In genomic region chr7:143012409-143012808, GRCh38 we compare ENCODE assay signal across 20 cellular contexts. TPM values are rescaled to one million over a fixed set of nuclear protein-coding genes. Genes with fewer than 3 reads are reported as not detected.
DNase-seq lines count a peak whose midpoint lies in the region; ATAC-seq and TF ChIP-seq lines count a peak whose summit lies in the region.
"Had no signal": no experiment of that assay in that cellular context is flagged by ENCODE, and none has a peak within 500 bp of the region (broad histone marks: within the 10 kb centered on the region; RNA-seq: fewer than 3 reads in every experiment).

No MANE protein-coding gene starts in this region.

- H3K9ac ChIP-seq in GM23248 = no peak overlapping the region
- H3K9ac ChIP-seq: BLaER1 had no signal

- ATAC-seq in memory B cell (ENCODE audit: low read depth) = no peak
- ATAC-seq in stimulated activated naive B cell treated with anti-CD40 and anti-IgM and Interleukin-4, amounts not matched to agents 10 μg/mL and 1 μg/mL and 100 μg/mL, for 72 hours (replicated peaks) = peak; percentile 48 to 54
- ATAC-seq in HG03025 (IDR thresholded peaks at IDR 0.05; ENCODE audit: low FRiP score, unreplicated experiment) = no peak
- ATAC-seq in GM18505 (IDR thresholded peaks at IDR 0.05; ENCODE audit: unreplicated experiment) = no peak
- no peak for ATAC-seq in body of pancreas

- H3K4me1 ChIP-seq in GM23248 (ENCODE audit: insufficient read depth) = peaks cover 34% of the 10 kb centered on the region
- no peaks in the 10 kb centered on the region for H3K4me1 ChIP-seq in body of pancreas
- H3K4me1 ChIP-seq: HAP-1 had no signal

- H3K27ac Mint-ChIP-seq in memory B cell = peak overlapping the region; percentile 51
- H3K27ac Mint-ChIP-seq in stimulated activated naive B cell treated with anti-CD40 and anti-IgM and Interleukin-4, amounts not matched to agents 10 μg/mL and 1 μg/mL and 100 μg/mL, for 72 hours = no peak overlapping the region
- H3K27ac Mint-ChIP-seq: CD4-positive, alpha-beta memory T cell had no signal

- H3K27me3 Mint-ChIP-seq in memory B cell = peaks cover 1% of the 10 kb centered on the region
- peaks cover 0 to 3% of the 10 kb centered on the region in 2 donors for H3K27me3 Mint-ChIP-seq in stimulated activated naive B cell treated with anti-CD40 and anti-IgM and Interleukin-4, amounts not matched to agents 10 μg/mL and 1 μg/mL and 100 μg/mL, for 72 hours

- 90 to 93% methylated on average over 4 of the region's 4 CpGs for WGBS in GM23248 (ENCODE audit: low coverage in 1 of 2, low lambda C conversion rate in 2 of 2, missing lambda C conversion rate in 2 of 2), 2 experiments
- WGBS in body of pancreas, 2 donors = 94% methylated on average over 4 of the region's 4 CpGs

- H3K4me1 Mint-ChIP-seq in memory B cell = peaks cover 65% of the 10 kb centered on the region
- H3K4me1 Mint-ChIP-seq in stimulated activated naive B cell treated with anti-CD40 and anti-IgM and Interleukin-4, amounts not matched to agents 10 μg/mL and 1 μg/mL and 100 μg/mL, for 72 hours = peaks cover 67 to 96% of the 10 kb centered on the region in 2 donors

- H3K9me2 ChIP-seq in GM23248 (ENCODE audit: insufficient read depth) = no peaks in the 10 kb centered on the region

- H3K36me3 ChIP-seq in GM23248 (ENCODE audit: low read depth) = no peaks in the 10 kb centered on the region
- no peaks in the 10 kb centered on the region for H3K36me3 ChIP-seq in body of pancreas (replicated peaks in 1 of 2; ENCODE audit: insufficient read depth in 1 of 2, low read depth in 2 of 2)
- H3K36me3 ChIP-seq: BLaER1, HAP-1 had no signal

- no peak for TF ChIP-seq CTCF in body of pancreas (IDR thresholded peaks at IDR 0.05)

- H3K9me3 Mint-ChIP-seq in memory B cell = peaks cover 2% of the 10 kb centered on the region
- peaks cover 2 to 4% of the 10 kb centered on the region in 2 donors for H3K9me3 Mint-ChIP-seq in stimulated activated naive B cell treated with anti-CD40 and anti-IgM and Interleukin-4, amounts not matched to agents 10 μg/mL and 1 μg/mL and 100 μg/mL, for 72 hours

- DNase-seq in GM23248 = peak; percentile 8
- no peak for DNase-seq in memory B cell (ENCODE audit: low spot score in 2 of 2)
- DNase-seq in stimulated activated naive B cell treated with anti-CD40 and anti-IgM and Interleukin-4, amounts not matched to agents 10 μg/mL and 1 μg/mL and 100 μg/mL, for 72 hours = no peak
- DNase-seq in body of pancreas = no peak
- no peak for DNase-seq in NCI-H526 (lab: John Stamatoyannopoulos, UW)
- DNase-seq: CD4-positive, alpha-beta memory T cell; DMS153; GF-D8; MV-4-11; NCI-H1417; NCI-H187 treated with DMSO at 0.1 percent for 48 hours; NCI-H2227 treated with DMSO at 0.1 percent for 48 hours; NCI-H510A treated with DMSO at 0.1 percent for 48 hours; SHP77 treated with DMSO at 0.1 percent for 48 hours had no signal

- peaks cover 23% of the 10 kb centered on the region for H3F3A ChIP-seq in GM23248 (ENCODE audit: insufficient read depth)

- intact Hi-C loops in body of pancreas (cut with DNase I) = no loop called here

- H4K20me1 ChIP-seq in GM23248 (ENCODE audit: insufficient read depth) = no peaks in the 10 kb centered on the region
- H4K20me1 ChIP-seq: BLaER1 had no signal

- TF ChIP-seq POLR2A in GM18505 (IDR thresholded peaks at IDR 0.05; ENCODE audit: borderline replicate concordance, extremely low read depth, insufficient read depth, insufficient read length) (no peak), body of pancreas (IDR thresholded peaks at IDR 0.05) (no peak)

- no peak overlapping the region for H3K27ac ChIP-seq in GM23248
- H3K27ac ChIP-seq in angular gyrus (ENCODE audit: low read depth, low read length) = peak overlapping the region; percentile 79
- no peak overlapping the region for H3K27ac ChIP-seq in body of pancreas
- H3K27ac ChIP-seq: BLaER1 had no signal

- H3K36me3 Mint-ChIP-seq in memory B cell = peaks cover 2% of the 10 kb centered on the region
- H3K36me3 Mint-ChIP-seq in stimulated activated naive B cell treated with anti-CD40 and anti-IgM and Interleukin-4, amounts not matched to agents 10 μg/mL and 1 μg/mL and 100 μg/mL, for 72 hours = peaks cover 2 to 3% of the 10 kb centered on the region in 2 donors
- H3K36me3 Mint-ChIP-seq: CD4-positive, alpha-beta memory T cell had no signal

- no peak overlapping the region for H2AFZ ChIP-seq in GM23248

- H3K27me3 ChIP-seq in GM23248 (replicated peaks; ENCODE audit: insufficient read depth) = no peaks in the 10 kb centered on the region
- no peaks in the 10 kb centered on the region for H3K27me3 ChIP-seq in body of pancreas
- H3K27me3 ChIP-seq: BLaER1 had no signal

- H3K4me2 ChIP-seq in GM23248 (ENCODE audit: unreplicated experiment) = no peak overlapping the region
- H3K4me2 ChIP-seq: BLaER1 had no signal

- no peaks in the 10 kb centered on the region for H3K79me2 ChIP-seq in GM23248 (ENCODE audit: insufficient read depth)

- H3K4me3 ChIP-seq in GM23248 = no peak overlapping the region
- no peak overlapping the region for H3K4me3 ChIP-seq in body of pancreas
- H3K4me3 ChIP-seq: BLaER1, HAP-1 had no signal

- in situ Hi-C loops in GM23248 (cut with MboI) = no loop called here

- H3K4me3 Mint-ChIP-seq in memory B cell = no peak overlapping the region
- H3K4me3 Mint-ChIP-seq in stimulated activated naive B cell treated with anti-CD40 and anti-IgM and Interleukin-4, amounts not matched to agents 10 μg/mL and 1 μg/mL and 100 μg/mL, for 72 hours = no peak overlapping the region
- H3K4me3 Mint-ChIP-seq: CD4-positive, alpha-beta memory T cell had no signal

- no peaks in the 10 kb centered on the region for H3K9me3 ChIP-seq in GM23248 (ENCODE audit: low read depth)
- H3K9me3 ChIP-seq in body of pancreas = no peaks in the 10 kb centered on the region
- H3K9me3 ChIP-seq: BLaER1, HAP-1 had no signal

RNA-seq across cellular contexts. Expression of gene OR9A2, which starts 14.5 kb away (rescaled TPM):
- not detected in 2 replicates for total RNA-seq in GM23248 (2014; rRNA removed; shearing (Covaris generic))
- polyA plus RNA-seq in GM23248 (2016; fragmentation: Nextera tagmentation; extraction: Ambion mirVana) = not detected in 2 replicates
- not detected for total RNA-seq in body of pancreas
- total RNA-seq: CD4-positive, alpha-beta memory T cell; RPMI7951 had no signal
- polyA plus RNA-seq: CD4-positive, alpha-beta memory T cell had no signal

RNA-seq across cellular contexts. Expression of gene OR6V1, which starts 39.7 kb away (rescaled TPM):
- total RNA-seq in GM23248 (2014; rRNA removed; shearing (Covaris generic)) = not detected in 2 replicates
- polyA plus RNA-seq in GM23248 (2016; fragmentation: Nextera tagmentation; extraction: Ambion mirVana) = not detected in 2 replicates
- total RNA-seq in body of pancreas = not detected
- total RNA-seq: CD4-positive, alpha-beta memory T cell; RPMI7951 had no signal
- polyA plus RNA-seq: CD4-positive, alpha-beta memory T cell had no signal

RNA-seq across cellular contexts. Expression of gene KEL, which starts 50.2 kb away (rescaled TPM):
- not detected in 2 replicates for total RNA-seq in GM23248 (2014; rRNA removed; shearing (Covaris generic))
- not detected in 2 replicates for polyA plus RNA-seq in GM23248 (2016; fragmentation: Nextera tagmentation; extraction: Ambion mirVana)
- under 1 TPM in 1 of 2 donors, not detected in 1; 0.33 TPM for total RNA-seq in body of pancreas
- total RNA-seq: RPMI7951 had no signal
- polyA plus RNA-seq: CD4-positive, alpha-beta memory T cell had no signal

Comparison
In these comparisons a context has a peak if more than half of its experiments do, and no peak if none do; other contexts are left out.
1. ATAC-seq: peak in stimulated activated naive B cell treated with anti-CD40 and anti-IgM and Interleukin-4, amounts not matched to agents 10 μg/mL and 1 μg/mL and 100 μg/mL, for 72 hours (2 of 2); none in memory B cell (single experiment), HG03025 (single experiment), GM18505 (single experiment) and body of pancreas (single experiment).